3 cellular contexts compared by ENCODE assay signal in genomic region chr10:110514848-110515247, GRCh38.
TF ChIP-seq lines count a peak whose summit lies in the region.

No MANE protein-coding gene starts in this region.

TF ChIP-seq in A549, 52 proteins besides CTCF, POLR2A, EP300 and RAD21:
- TF ChIP-seq CBX8 (IDR thresholded peaks at IDR 0.05) (no peak), HOXB5 (CRISPR knock-in tag; IDR thresholded peaks at IDR 0.05) (no peak), HOXA7 (CRISPR knock-in tag; IDR thresholded peaks at IDR 0.05) (peak; percentile 92), ESRRA (IDR thresholded peaks at IDR 0.05; ENCODE audit: borderline replicate concordance, low read length) (no peak), TFCP2L1 (CRISPR knock-in tag; IDR thresholded peaks at IDR 0.05) (peak; percentile 82), RARB (CRISPR knock-in tag; IDR thresholded peaks at IDR 0.05) (0 out of 2 replicates have a peak, but pooled peaks have one; percentile 41), FOSB (CRISPR knock-in tag; IDR thresholded peaks at IDR 0.05) (0 out of 2 replicates have a peak, but pooled peaks have one; percentile 21)

TF ChIP-seq in K562, 482 proteins besides CTCF, POLR2A, EP300 and RAD21:
- TF ChIP-seq RBM25 (IDR thresholded peaks at IDR 0.05; ENCODE audit: low read depth, low read length, severe bottlenecking), result peak; percentile 72
- no peak for TF ChIP-seq MLLT1 (IDR thresholded peaks at IDR 0.05)
TF ChIP-seq in K562: peak in this region for 1.

TF ChIP-seq in HEK293T, 16 proteins besides CTCF, POLR2A, EP300 and RAD21:
- TF ChIP-seq NFRKB (IDR thresholded peaks at IDR 0.05) (no peak), PKNOX1 (IDR thresholded peaks at IDR 0.05) (no peak), LEF1 (IDR thresholded peaks at IDR 0.05; ENCODE audit: borderline replicate concordance) (no peak), SP1 (IDR thresholded peaks at IDR 0.05) (no peak), ELF4 (IDR thresholded peaks at IDR 0.05) (no peak), CTBP1 (IDR thresholded peaks at IDR 0.05; ENCODE audit: borderline replicate concordance) (no peak), ZNF384 (IDR thresholded peaks at IDR 0.05) (no peak), L3MBTL2 (conservative IDR thresholded peaks at IDR 0.05) (no peak), ARNT (IDR thresholded peaks at IDR 0.05) (no peak), BHLHE40 (IDR thresholded peaks at IDR 0.05; ENCODE audit: borderline replicate concordance) (no peak), SUZ12 (IDR thresholded peaks at IDR 0.05) (no peak), FOXA1 (IDR thresholded peaks at IDR 0.05) (no peak), FOXM1 (IDR thresholded peaks at IDR 0.05; ENCODE audit: borderline replicate concordance) (no peak)
